ENCODE assay signal across 14 cellular contexts in genomic region chr1:55070291-55070690, GRCh38.
DNase-seq lines count a peak whose midpoint lies in the region; TF ChIP-seq lines count a peak whose summit lies in the region.
"Had no signal": no experiment of that assay in that cellular context is flagged by ENCODE, and none has a peak within 500 bp of the region (broad histone marks: within the 10 kb centered on the region; RNA-seq: fewer than 3 reads in every experiment).

No MANE protein-coding gene starts in this region.

- no peaks in the 10 kb centered on the region for H3K9me3 Mint-ChIP-seq in nephron progenitor cell
- H3K9me3 Mint-ChIP-seq: IgD-negative memory B cell; natural killer cell treated with Interleukin-12 subunit alpha and Interleukin-12 subunit beta and Interleukin-15 and Interleukin-18, amount 100 ng/mL, for 72 hours; stimulated activated memory B cell treated with anti-CD40 and anti-IgM and Interleukin-4, amounts not matched to agents 10 μg/mL and 1 μg/mL and 100 μg/mL, for 72 hours had no signal

- DNase-seq in NCI-H82 (lab: John Stamatoyannopoulos, UW) (peak; percentile 55), NCI-H82 treated with DMSO at 0.1 percent for 48 hours (lab: John Stamatoyannopoulos, UW; ENCODE audit: unreplicated experiment) (no peak), NCI-H2171 (lab: John Stamatoyannopoulos, UW) (peak; percentile 72), cerebellar nuclear complex (lab: John Stamatoyannopoulos, UW) (peak; percentile 26 to 58), nephron progenitor cell (no peak), NCI-H2081 treated with DMSO at 0.1 percent for 48 hours (lab: John Stamatoyannopoulos, UW) (no peak), head of caudate nucleus (no peak), kidney glomerular epithelial cell (lab: John Stamatoyannopoulos, UW) (no peak)
- DNase-seq: activated gamma-delta T cell; DMS53; stimulated activated CD4-positive, alpha-beta T cell treated with anti-CD3 and anti-CD28 coated beads, Interleukin-12 subunit alpha, Interleukin-12 subunit beta, amount 100 ng/mL, for 4 hours had no signal

- intact Hi-C loops in head of caudate nucleus (cut with DNase I) = no loop called here

- peak overlapping the region; percentile 0 for H3K27ac Mint-ChIP-seq in nephron progenitor cell
- H3K27ac Mint-ChIP-seq: stimulated activated memory B cell treated with anti-CD40 and anti-IgM and Interleukin-4, amounts not matched to agents 10 μg/mL and 1 μg/mL and 100 μg/mL, for 72 hours had no signal

- no peaks in the 10 kb centered on the region for H3K4me1 Mint-ChIP-seq in nephron progenitor cell
- H3K4me1 Mint-ChIP-seq: IgD-negative memory B cell; stimulated activated memory B cell treated with anti-CD40 and anti-IgM and Interleukin-4, amounts not matched to agents 10 μg/mL and 1 μg/mL and 100 μg/mL, for 72 hours had no signal

- peaks cover 67% of the 10 kb centered on the region for H3K36me3 Mint-ChIP-seq in nephron progenitor cell (ENCODE audit: low read depth)

- no peaks in the 10 kb centered on the region for H3K27me3 Mint-ChIP-seq in nephron progenitor cell (ENCODE audit: low read depth, poor library complexity)
- H3K27me3 Mint-ChIP-seq: IgD-negative memory B cell; natural killer cell treated with Interleukin-12 subunit alpha and Interleukin-12 subunit beta and Interleukin-15 and Interleukin-18, amount 100 ng/mL, for 72 hours; stimulated activated memory B cell treated with anti-CD40 and anti-IgM and Interleukin-4, amounts not matched to agents 10 μg/mL and 1 μg/mL and 100 μg/mL, for 72 hours had no signal

- H3K4me3 Mint-ChIP-seq in nephron progenitor cell = no peak overlapping the region
- H3K4me3 Mint-ChIP-seq: natural killer cell treated with Interleukin-12 subunit alpha and Interleukin-12 subunit beta and Interleukin-15 and Interleukin-18, amount 100 ng/mL, for 72 hours; stimulated activated memory B cell treated with anti-CD40 and anti-IgM and Interleukin-4, amounts not matched to agents 10 μg/mL and 1 μg/mL and 100 μg/mL, for 72 hours had no signal

- TF ChIP-seq CTCF in nephron progenitor cell (IDR thresholded peaks at IDR 0.05) = no peak

Comparison
In these comparisons a context has a peak if more than half of its experiments do, and no peak if none do; other contexts are left out.
1. DNase-seq: peak in NCI-H82 (single experiment), NCI-H2171 (single experiment) and cerebellar nuclear complex (2 of 2); none in NCI-H82 treated with DMSO at 0.1 percent for 48 hours (single experiment), nephron progenitor cell (single experiment), NCI-H2081 treated with DMSO at 0.1 percent for 48 hours (single experiment), head of caudate nucleus (0 of 42) and kidney glomerular epithelial cell (single experiment).